ENCODE assay signal across 24 cellular contexts in genomic region chr1:245484176-245484575, GRCh38.
DNase-seq lines count a peak whose midpoint lies in the region; ATAC-seq lines count a peak whose summit lies in the region.
"Had no signal": no experiment of that assay in that cellular context is flagged by ENCODE, and none has a peak within 500 bp of the region (broad histone marks: within the 10 kb centered on the region; RNA-seq: fewer than 3 reads in every experiment).

No MANE protein-coding gene starts in this region.

- no peak overlapping the region for H3K18ac ChIP-seq in neuronal stem cell (ENCODE audit: low read length)

- H3K79me1 ChIP-seq in neuronal stem cell (ENCODE audit: low read depth, low read length) = no peaks in the 10 kb centered on the region

- H3K9me3 ChIP-seq in neuronal stem cell (replicated peaks in 1 of 2; ENCODE audit: control insufficient read depth in 2 of 2, insufficient read depth in 1 of 2, low read depth in 1 of 2, low read length in 2 of 2) = no peaks in the 10 kb centered on the region
- H3K9me3 ChIP-seq: BLaER1, SJCRH30 had no signal

- peaks cover 5 to 13% of the 10 kb centered on the region in 2 donors for H3K4me1 ChIP-seq in neuronal stem cell (ENCODE audit: control insufficient read depth in 2 of 2, insufficient read depth in 1 of 2, low read depth in 1 of 2, low read length in 2 of 2)
- H3K4me1 ChIP-seq: BLaER1, SJCRH30 had no signal

- H3K4me3 Mint-ChIP-seq in T-helper 2 cell treated with Interferon-gamma antibody and Interleukin-4, amounts not matched to agents 5 μg/mL and 100 μg/mL, for 36 hours = no peak overlapping the region
- H3K4me3 Mint-ChIP-seq: CD4-positive, CD25-positive, alpha-beta regulatory T cell; HFFc6 had no signal

- H3K36me3 ChIP-seq in H7 (replicated peaks; ENCODE audit: control insufficient read depth, insufficient read depth, low read length) (no peaks in the 10 kb centered on the region), neuronal stem cell (replicated peaks in 1 of 2; ENCODE audit: control insufficient read depth in 2 of 2, insufficient read depth in 2 of 2, low read length in 2 of 2) (no peaks in the 10 kb centered on the region)
- H3K36me3 ChIP-seq: BLaER1, SJCRH30 had no signal

- no peak overlapping the region for H2AK5ac ChIP-seq in neuronal stem cell (ENCODE audit: low read depth, low read length)

- no peak overlapping the region for H2BK120ac ChIP-seq in neuronal stem cell (ENCODE audit: low read depth, low read length)

- no peak overlapping the region for H3K27ac Mint-ChIP-seq in T-helper 2 cell treated with Interferon-gamma antibody and Interleukin-4, amounts not matched to agents 5 μg/mL and 100 μg/mL, for 36 hours
- H3K27ac Mint-ChIP-seq: CD4-positive, CD25-positive, alpha-beta regulatory T cell; HFFc6 had no signal

- ATAC-seq in GM21717 (IDR thresholded peaks at IDR 0.05; ENCODE audit: unreplicated experiment) = no peak
- ATAC-seq: Right ventricle myocardium inferior had no signal

- H3K4ac ChIP-seq in neuronal stem cell (ENCODE audit: low read length) = no peak overlapping the region

- H3K23ac ChIP-seq in neuronal stem cell (ENCODE audit: low read depth, low read length, poor library complexity) = no peak overlapping the region

- H3K27me3 ChIP-seq in H7 (ENCODE audit: control insufficient read depth, insufficient read depth, low read length) (0 out of 2 replicates have a peak, but pooled peaks cover 4% of the 10 kb centered on the region), neuronal stem cell (ENCODE audit: control insufficient read depth in 3 of 3, insufficient read depth in 3 of 3, low read depth in 1 of 3, low read length in 3 of 3) (no peaks in the 10 kb centered on the region)
- H3K27me3 ChIP-seq: BLaER1, SJCRH30 had no signal

- H2BK15ac ChIP-seq in neuronal stem cell (ENCODE audit: low read length) = no peak overlapping the region

- H2BK12ac ChIP-seq in neuronal stem cell (ENCODE audit: low read length) = no peak overlapping the region

- WGBS in neuronal stem cell (ENCODE audit: extremely low coverage in 2 of 2, insufficient read length in 2 of 2, insufficient replicate concordance in 1 of 2), 2 donors = no CpG with 5 or more reads among the region's 2 CpGs

- no peak overlapping the region for H4K8ac ChIP-seq in neuronal stem cell (ENCODE audit: low read depth, low read length)

- no peak overlapping the region for H2BK5ac ChIP-seq in neuronal stem cell (ENCODE audit: low read length)

- H3K4me1 Mint-ChIP-seq in T-helper 2 cell treated with Interferon-gamma antibody and Interleukin-4, amounts not matched to agents 5 μg/mL and 100 μg/mL, for 36 hours (ENCODE audit: low read depth) = no peaks in the 10 kb centered on the region

- no peaks in the 10 kb centered on the region for H3K9me3 Mint-ChIP-seq in T-helper 2 cell treated with Interferon-gamma antibody and Interleukin-4, amounts not matched to agents 5 μg/mL and 100 μg/mL, for 36 hours
- H3K9me3 Mint-ChIP-seq: CD4-positive, CD25-positive, alpha-beta regulatory T cell; HFFc6 had no signal

- H3K36me3 Mint-ChIP-seq in T-helper 2 cell treated with Interferon-gamma antibody and Interleukin-4, amounts not matched to agents 5 μg/mL and 100 μg/mL, for 36 hours (ENCODE audit: low read depth) = no peaks in the 10 kb centered on the region
- H3K36me3 Mint-ChIP-seq: CD4-positive, CD25-positive, alpha-beta regulatory T cell had no signal

- H4K91ac ChIP-seq in neuronal stem cell (ENCODE audit: low read depth, low read length, poor library complexity) = no peak overlapping the region

- no peaks in the 10 kb centered on the region for H3K27me3 Mint-ChIP-seq in T-helper 2 cell treated with Interferon-gamma antibody and Interleukin-4, amounts not matched to agents 5 μg/mL and 100 μg/mL, for 36 hours (ENCODE audit: low read depth)
- H3K27me3 Mint-ChIP-seq: CD4-positive, CD25-positive, alpha-beta regulatory T cell had no signal

- DNase-seq in H7 = peak; percentile 64
- peak; percentile 12 for DNase-seq in SK-N-DZ (ENCODE audit: low spot score)
- peak; percentile 41 for DNase-seq in iPS DF 4.7 (ENCODE audit: extremely low read depth, low spot score)
- no peak for DNase-seq in neuronal stem cell (ENCODE audit: low spot score)
- no peak for DNase-seq in T-helper 2 cell treated with Interferon-gamma antibody and Interleukin-4, amounts not matched to agents 5 μg/mL and 100 μg/mL, for 36 hours (ENCODE audit: low spot score)
- DNase-seq in HK-2 (ENCODE audit: unreplicated experiment) = no peak
- DNase-seq: CD4-positive, CD25-positive, alpha-beta regulatory T cell; DMS153; DND-41; HFFc6; MV-4-11; NCI-H1105; NCI-H1436 treated with DMSO at 0.1 percent for 48 hours; NCI-H187 treated with DMSO at 0.1 percent for 48 hours; NCI-H2107; NCI-H524 treated with DMSO at 0.1 percent for 48 hours; NCI-H82; NK-92 treated with Interleukin-12 subunit alpha and Interleukin-12 subunit beta, amount 100 ng/mL, for 24 hours; PC-9; SJCRH30 had no signal

- H3K14ac ChIP-seq in neuronal stem cell (ENCODE audit: low read length) = no peak overlapping the region

- H3K9ac ChIP-seq in neuronal stem cell (ENCODE audit: low read depth, low read length, poor library complexity) = no peak overlapping the region
- H3K9ac ChIP-seq: BLaER1 had no signal

- no peak overlapping the region for H3K27ac ChIP-seq in neuronal stem cell (replicated peaks; ENCODE audit: low read length)
- H3K27ac ChIP-seq: BLaER1, HL-60, PC-9, SJCRH30 had no signal

- H3K4me3 ChIP-seq in H7 (ENCODE audit: insufficient read depth, low read depth, low read length) (no peak overlapping the region), neuronal stem cell (ENCODE audit: low read length in 2 of 2) (no peak overlapping the region)
- H3K4me3 ChIP-seq: BLaER1, PC-9, SJCRH30 had no signal

- H2AFZ ChIP-seq in neuronal stem cell (ENCODE audit: low read length) = peak overlapping the region; percentile 19
- H2AFZ ChIP-seq: PC-9 had no signal

- no peak overlapping the region for H3K4me2 ChIP-seq in neuronal stem cell (ENCODE audit: insufficient read depth, low read length, poor library complexity, severe bottlenecking)
- H3K4me2 ChIP-seq: BLaER1, PC-9 had no signal

Comparison
In these comparisons a context has a peak if more than half of its experiments do, and no peak if none do; other contexts are left out.
1. DNase-seq: peak in H7 (single experiment), SK-N-DZ (single experiment) and iPS DF 4.7 (single experiment); none in neuronal stem cell (single experiment), T-helper 2 cell treated with Interferon-gamma antibody and Interleukin-4, amounts not matched to agents 5 μg/mL and 100 μg/mL, for 36 hours (single experiment) and HK-2 (single experiment).